Comparison of ENCODE assay signal across 14 cellular contexts in genomic region chr16:72125635-72126428, GRCh38. TPM values are rescaled to one million over a fixed set of nuclear protein-coding genes. Genes with fewer than 3 reads are reported as not detected.
A peak's percentile ranks its signal among the peaks of the same experiment; 100 is the strongest.
DNase-seq lines count a peak whose midpoint lies in the region; ATAC-seq and TF ChIP-seq lines count a peak whose summit lies in the region.
"Had no signal": no experiment of that assay in that cellular context is flagged by ENCODE, and none has a peak within 500 bp of the region (broad histone marks: within the 10 kb centered on the region; RNA-seq: fewer than 3 reads in every experiment).

No MANE protein-coding gene starts in this region.

- H3K4me3 ChIP-seq in hepatocyte = no peak overlapping the region
- H3K4me3 ChIP-seq: gastrocnemius medialis, SJSA1, upper lobe of left lung had no signal

- no peaks in the 10 kb centered on the region for H3K9me3 Mint-ChIP-seq in Calu3 (ENCODE audit: low read depth, unreplicated experiment)
- H3K9me3 Mint-ChIP-seq: activated T-helper 17 cell treated with anti-CD3 and anti-CD28 coated beads, Interleukin-2, amount 50 U/mL, for 72 hours had no signal

- H3K27me3 Mint-ChIP-seq in Calu3 (ENCODE audit: unreplicated experiment) = no peaks in the 10 kb centered on the region
- H3K27me3 Mint-ChIP-seq: activated T-helper 17 cell treated with anti-CD3 and anti-CD28 coated beads, Interleukin-2, amount 50 U/mL, for 72 hours had no signal

- peaks cover 18% of the 10 kb centered on the region for H3K4me1 Mint-ChIP-seq in Calu3 (ENCODE audit: low read depth, unreplicated experiment)
- H3K4me1 Mint-ChIP-seq: activated T-helper 17 cell treated with anti-CD3 and anti-CD28 coated beads, Interleukin-2, amount 50 U/mL, for 72 hours had no signal

- no peaks in the 10 kb centered on the region for H3K36me3 Mint-ChIP-seq in Calu3 (ENCODE audit: insufficient read depth, unreplicated experiment)

- DNase-seq in DMS53 (lab: John Stamatoyannopoulos, UW) = peak; percentile 27
- no peak for DNase-seq in DMS53 treated with DMSO at 0.1 percent for 48 hours (lab: John Stamatoyannopoulos, UW; ENCODE audit: unreplicated experiment)
- DNase-seq in NOMO-1 treated with dmso at 0.1 percent for 144 hours (lab: John Stamatoyannopoulos, UW; ENCODE audit: unreplicated experiment) = peak; percentile 8
- no peak for DNase-seq in hepatocyte (ENCODE audit: low spot score)
- DNase-seq in pons (ENCODE audit: low spot score) = peak; percentile 22
- no peak for DNase-seq in Calu3
- DNase-seq in NCI-H345 treated with DMSO at 0.1 percent for 48 hours (lab: John Stamatoyannopoulos, UW; ENCODE audit: unreplicated experiment) = no peak

- BruUV-seq in Calu3 (replicated peaks; lab: Mats Ljungman, UMichigan) = no TSS peak

- H3K36me3 ChIP-seq in hepatocyte (replicated peaks; ENCODE audit: insufficient read depth, low read depth) = no peaks in the 10 kb centered on the region
- H3K36me3 ChIP-seq: gastrocnemius medialis, SJSA1, upper lobe of left lung had no signal

- H3K4me1 ChIP-seq in hepatocyte (ENCODE audit: insufficient read depth) = peaks cover 8% of the 10 kb centered on the region
- H3K4me1 ChIP-seq: gastrocnemius medialis had no signal

- no peaks in the 10 kb centered on the region for H3K27me3 ChIP-seq in hepatocyte
- H3K27me3 ChIP-seq: gastrocnemius medialis, SJSA1, upper lobe of left lung had no signal

- intact Hi-C loops in Calu3 (cut with micrococcal nuclease; ENCODE audit: unreplicated experiment) = loop anchor here (2.0 kb wide), 2 partner anchors 111 to 341 kb away; no protein-coding TSS in a partner anchor

- H3K27ac ChIP-seq in hepatocyte = peak overlapping the region; percentile 49
- H3K27ac ChIP-seq: C4-2B, SJSA1 had no signal

- peak overlapping the region; percentile 18 for H2AFZ ChIP-seq in hepatocyte

- 86% methylated on average over 9 of the region's 9 CpGs for WGBS in hepatocyte (ENCODE audit: low lambda C conversion rate, missing lambda C conversion rate)

- TF ChIP-seq CTCF in hepatocyte (IDR thresholded peaks at IDR 0.05; ENCODE audit: poor library complexity) = no peak
- no peak for TF ChIP-seq CTCF in Calu3 (IDR thresholded peaks at IDR 0.05; ENCODE audit: unreplicated experiment)

- no peaks in the 10 kb centered on the region for H3K9me3 ChIP-seq in hepatocyte (ENCODE audit: low read depth)
- H3K9me3 ChIP-seq: gastrocnemius medialis, upper lobe of left lung had no signal

- H3K4me2 ChIP-seq in hepatocyte = no peak overlapping the region

- CTCF ChIA-PET in Calu3 (lab: Charles Lee) = interaction anchor here (0.7 to 2.1 kb wide), 4 partner anchors 25 to 341 kb away, joined by 3 to 12 read pairs (median 4); no protein-coding TSS in a partner anchor

- ATAC-seq in GM19328 (IDR thresholded peaks at IDR 0.05; ENCODE audit: unreplicated experiment) = no peak

- H3K79me2 ChIP-seq in hepatocyte = no peaks in the 10 kb centered on the region

- no peaks in the 10 kb centered on the region for H4K20me1 ChIP-seq in hepatocyte (ENCODE audit: insufficient read depth, poor library complexity, severe bottlenecking)

- no peak overlapping the region for H3K27ac Mint-ChIP-seq in Calu3 (ENCODE audit: unreplicated experiment)

- no peaks in the 10 kb centered on the region for H3K9me2 ChIP-seq in hepatocyte (replicated peaks; ENCODE audit: insufficient read depth)

- H3K4me3 Mint-ChIP-seq in Calu3 (ENCODE audit: low read depth, unreplicated experiment) = no peak overlapping the region
- H3K4me3 Mint-ChIP-seq: activated T-helper 17 cell treated with anti-CD3 and anti-CD28 coated beads, Interleukin-2, amount 50 U/mL, for 72 hours had no signal

RNA-seq across cellular contexts. Expression of gene DHX38, which starts 32.2 kb away (rescaled TPM):
- total RNA-seq in hepatocyte (40.2 and 42.2 TPM in 2 replicates), Calu3 (2022) (83.0 and 86.4 TPM in 2 replicates)
- polyA plus RNA-seq in hepatocyte = 32.9 and 50.8 TPM in 2 replicates

RNA-seq across cellular contexts. Expression of gene TXNL4B, which starts 32.4 kb away (rescaled TPM):
- 9.2 and 10.0 TPM in 2 replicates for total RNA-seq in hepatocyte
- polyA plus RNA-seq in hepatocyte = 8.5 and 10.9 TPM in 2 replicates
- 18.0 TPM in 2 replicates for total RNA-seq in Calu3 (2022)

RNA-seq across cellular contexts. Expression of gene PMFBP1, which starts 46.1 kb away (rescaled TPM):
- total RNA-seq in hepatocyte = 0.44 and 1.4 TPM in 2 replicates
- 2.9 and 3.4 TPM in 2 replicates for polyA plus RNA-seq in hepatocyte
- total RNA-seq in Calu3 (2022) = 6.2 and 8.5 TPM in 2 replicates
- total RNA-seq: gastrocnemius medialis, H4, SJSA1 had no signal

Comparison
In these comparisons a context has a peak if more than half of its experiments do, and no peak if none do; other contexts are left out.
1. DNase-seq: peak in DMS53 (single experiment), NOMO-1 treated with dmso at 0.1 percent for 144 hours (single experiment) and pons (single experiment); none in DMS53 treated with DMSO at 0.1 percent for 48 hours (single experiment), hepatocyte (single experiment), Calu3 (single experiment) and NCI-H345 treated with DMSO at 0.1 percent for 48 hours (single experiment).